1 cellular context compared by ENCODE assay signal in the genomic region with DNA sequence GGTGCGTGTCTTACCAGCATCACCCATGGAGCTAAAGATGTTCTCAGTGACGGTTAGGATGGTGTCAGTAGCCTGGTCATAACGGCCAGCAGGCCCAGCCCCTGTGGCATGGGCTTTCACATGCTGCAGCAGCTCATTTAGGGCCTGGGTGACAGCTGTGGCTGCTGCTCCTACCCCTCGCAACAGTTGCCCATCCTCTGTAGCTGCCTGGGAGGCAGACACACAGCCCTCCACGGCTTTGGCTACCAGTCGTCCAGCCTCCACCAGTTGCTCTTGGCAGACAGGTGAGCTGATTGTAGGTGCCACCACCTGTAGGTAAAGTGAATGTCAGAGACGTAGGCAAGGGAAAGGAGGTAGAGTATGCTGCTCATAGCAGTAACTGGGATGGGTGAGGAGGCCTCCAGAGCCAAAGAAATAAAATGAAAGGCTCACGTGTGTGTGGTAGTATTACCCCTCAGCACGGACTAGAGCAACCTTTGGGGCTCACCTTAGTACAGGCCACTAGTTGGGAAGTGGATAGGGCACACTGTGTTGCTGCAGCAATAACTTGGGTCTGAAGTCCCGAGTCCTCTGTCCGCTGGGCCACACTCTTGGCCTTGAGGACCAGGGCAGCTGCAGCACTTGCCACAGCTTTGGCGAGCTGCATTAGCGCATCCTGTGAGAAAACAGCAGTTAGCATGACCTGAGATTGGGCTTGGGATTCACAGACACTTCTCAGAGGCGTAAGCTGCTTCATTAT.
TF ChIP-seq lines count a peak whose summit lies in the region.

No MANE protein-coding gene starts in this region.

TF ChIP-seq in SK-N-SH, 30 proteins besides CTCF, POLR2A, EP300 and RAD21 (continued from another document):
- no peak for TF ChIP-seq YY1 (IDR thresholded peaks at IDR 0.05; ENCODE audit: low read depth)
- no peak for TF ChIP-seq NRF1 (IDR thresholded peaks at IDR 0.05; ENCODE audit: low read depth, low read length)
- TF ChIP-seq, protein P1, sequence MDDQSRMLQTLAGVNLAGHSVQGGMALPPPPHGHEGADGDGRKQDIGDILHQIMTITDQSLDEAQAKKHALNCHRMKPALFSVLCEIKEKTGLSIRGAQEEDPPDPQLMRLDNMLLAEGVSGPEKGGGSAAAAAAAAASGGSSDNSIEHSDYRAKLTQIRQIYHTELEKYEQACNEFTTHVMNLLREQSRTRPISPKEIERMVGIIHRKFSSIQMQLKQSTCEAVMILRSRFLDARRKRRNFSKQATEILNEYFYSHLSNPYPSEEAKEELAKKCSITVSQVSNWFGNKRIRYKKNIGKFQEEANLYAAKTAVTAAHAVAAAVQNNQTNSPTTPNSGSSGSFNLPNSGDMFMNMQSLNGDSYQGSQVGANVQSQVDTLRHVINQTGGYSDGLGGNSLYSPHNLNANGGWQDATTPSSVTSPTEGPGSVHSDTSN (IDR thresholded peaks at IDR 0.05) = no peak
- TF ChIP-seq, protein P2, sequence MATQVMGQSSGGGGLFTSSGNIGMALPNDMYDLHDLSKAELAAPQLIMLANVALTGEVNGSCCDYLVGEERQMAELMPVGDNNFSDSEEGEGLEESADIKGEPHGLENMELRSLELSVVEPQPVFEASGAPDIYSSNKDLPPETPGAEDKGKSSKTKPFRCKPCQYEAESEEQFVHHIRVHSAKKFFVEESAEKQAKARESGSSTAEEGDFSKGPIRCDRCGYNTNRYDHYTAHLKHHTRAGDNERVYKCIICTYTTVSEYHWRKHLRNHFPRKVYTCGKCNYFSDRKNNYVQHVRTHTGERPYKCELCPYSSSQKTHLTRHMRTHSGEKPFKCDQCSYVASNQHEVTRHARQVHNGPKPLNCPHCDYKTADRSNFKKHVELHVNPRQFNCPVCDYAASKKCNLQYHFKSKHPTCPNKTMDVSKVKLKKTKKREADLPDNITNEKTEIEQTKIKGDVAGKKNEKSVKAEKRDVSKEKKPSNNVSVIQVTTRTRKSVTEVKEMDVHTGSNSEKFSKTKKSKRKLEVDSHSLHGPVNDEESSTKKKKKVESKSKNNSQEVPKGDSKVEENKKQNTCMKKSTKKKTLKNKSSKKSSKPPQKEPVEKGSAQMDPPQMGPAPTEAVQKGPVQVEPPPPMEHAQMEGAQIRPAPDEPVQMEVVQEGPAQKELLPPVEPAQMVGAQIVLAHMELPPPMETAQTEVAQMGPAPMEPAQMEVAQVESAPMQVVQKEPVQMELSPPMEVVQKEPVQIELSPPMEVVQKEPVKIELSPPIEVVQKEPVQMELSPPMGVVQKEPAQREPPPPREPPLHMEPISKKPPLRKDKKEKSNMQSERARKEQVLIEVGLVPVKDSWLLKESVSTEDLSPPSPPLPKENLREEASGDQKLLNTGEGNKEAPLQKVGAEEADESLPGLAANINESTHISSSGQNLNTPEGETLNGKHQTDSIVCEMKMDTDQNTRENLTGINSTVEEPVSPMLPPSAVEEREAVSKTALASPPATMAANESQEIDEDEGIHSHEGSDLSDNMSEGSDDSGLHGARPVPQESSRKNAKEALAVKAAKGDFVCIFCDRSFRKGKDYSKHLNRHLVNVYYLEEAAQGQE (IDR thresholded peaks at IDR 0.05; ENCODE audit: low read depth, low read length) = no peak
- TF ChIP-seq SMC3 (IDR thresholded peaks at IDR 0.05; ENCODE audit: low read depth, low read length) = no peak
TF ChIP-seq in SK-N-SH: peak in this region for 0.
